In the genomic region with DNA sequence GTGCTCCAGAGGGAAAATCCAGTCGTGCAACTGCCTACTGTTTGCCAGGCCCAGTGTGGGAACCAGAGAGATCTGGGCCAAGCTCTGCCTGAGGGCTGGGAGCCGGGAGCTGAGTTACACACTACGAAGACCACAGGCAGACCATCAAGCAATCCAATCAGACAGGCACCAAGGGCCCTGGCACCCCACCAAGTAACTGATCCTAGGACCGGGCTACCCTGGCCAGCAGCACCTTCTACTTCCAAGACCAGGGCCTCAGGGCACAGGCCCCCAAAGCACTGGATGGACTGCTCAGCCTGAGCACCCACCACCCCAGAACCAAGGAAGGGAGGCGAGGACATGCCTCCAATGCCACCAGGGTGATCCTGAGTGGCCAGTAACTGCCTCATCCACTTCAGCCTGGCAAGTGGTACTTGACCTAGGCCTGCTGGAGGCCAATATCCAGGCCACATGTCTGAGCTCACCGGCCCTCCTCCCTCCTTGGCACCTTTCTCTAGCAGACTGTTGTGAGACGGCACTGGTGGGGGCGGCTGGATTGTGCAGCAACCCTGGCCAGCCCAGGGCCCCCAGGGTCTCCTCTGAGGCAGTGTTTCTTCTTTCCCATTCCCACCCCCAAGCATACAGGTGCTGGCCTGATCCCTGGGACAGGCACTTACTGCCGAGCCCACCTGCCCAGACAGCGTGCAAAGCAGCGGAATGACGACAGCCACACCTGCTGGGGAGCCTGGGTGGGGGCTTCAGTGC, we compare ENCODE assay signal across 14 cellular contexts.
"Had no signal": no experiment of that assay in that cellular context is flagged by ENCODE, and none has a peak within 500 bp of the region (broad histone marks: within the 10 kb centered on the region; RNA-seq: fewer than 3 reads in every experiment).

No MANE protein-coding gene starts in this region.

- H3K27me3 Mint-ChIP-seq: stimulated activated naive B cell treated with anti-CD40 and anti-IgM and Interleukin-4, amounts not matched to agents 10 μg/mL and 1 μg/mL and 100 μg/mL, for 72 hours had no signal

- H3K27ac ChIP-seq: ascending aorta, ovary, tibial artery had no signal

- H3K27me3 ChIP-seq: ascending aorta, gastroesophageal sphincter, heart right ventricle, ovary, tibial artery had no signal

- H3K9me3 Mint-ChIP-seq: activated naive CD4-positive, alpha-beta T cell treated with anti-CD3 and anti-CD28 coated beads for 36 hours; mesothelial cell of epicardium; neural crest cell; stimulated activated naive B cell treated with anti-CD40 and anti-IgM and Interleukin-4, amounts not matched to agents 10 μg/mL and 1 μg/mL and 100 μg/mL, for 72 hours had no signal

- H3K4me1 ChIP-seq: ascending aorta had no signal

- ATAC-seq: gastroesophageal sphincter; stimulated activated naive B cell treated with anti-CD40 and anti-IgM and Interleukin-4, amounts not matched to agents 10 μg/mL and 1 μg/mL and 100 μg/mL, for 72 hours had no signal

- H3K4me3 ChIP-seq: ascending aorta, gastroesophageal sphincter, heart right ventricle, ovary, tibial artery had no signal

- H3K9me3 ChIP-seq: ascending aorta, gastroesophageal sphincter, heart right ventricle, ovary, tibial artery had no signal

- H3K27ac Mint-ChIP-seq: activated naive CD4-positive, alpha-beta T cell treated with anti-CD3 and anti-CD28 coated beads for 36 hours; mesothelial cell of epicardium; stimulated activated naive B cell treated with anti-CD40 and anti-IgM and Interleukin-4, amounts not matched to agents 10 μg/mL and 1 μg/mL and 100 μg/mL, for 72 hours had no signal

- H3K36me3 ChIP-seq: ovary had no signal

- H3K4me1 Mint-ChIP-seq: mesothelial cell of epicardium, neural crest cell had no signal

- DNase-seq: activated CD4-positive, alpha-beta T cell treated with anti-CD3 and anti-CD28 coated beads, Interleukin-2, amount 50 U/mL, for 4 hours; activated CD4-positive, CD25-positive, alpha-beta regulatory T cell treated with anti-CD3 and anti-CD28 coated beads, Interleukin-2, amount 50 U/mL, for 72 hours; activated naive CD4-positive, alpha-beta T cell treated with anti-CD3 and anti-CD28 coated beads for 36 hours; activated T-cell treated with anti-CD3 and anti-CD28 coated beads for 4 hours; ovary; stimulated activated CD4-positive, alpha-beta T cell treated with anti-CD3 and anti-CD28 coated beads, Interleukin-2, amount 100 ng/mL, for 48 hours; stimulated activated naive B cell treated with anti-CD40 and anti-IgM and Interleukin-4, amounts not matched to agents 10 μg/mL and 1 μg/mL and 100 μg/mL, for 72 hours; T1000; tibial artery had no signal

- H3K4me3 Mint-ChIP-seq: activated naive CD4-positive, alpha-beta T cell treated with anti-CD3 and anti-CD28 coated beads for 36 hours; mesothelial cell of epicardium; neural crest cell; stimulated activated naive B cell treated with anti-CD40 and anti-IgM and Interleukin-4, amounts not matched to agents 10 μg/mL and 1 μg/mL and 100 μg/mL, for 72 hours had no signal
